1 cellular context compared by ENCODE assay signal in genomic region chr6:148311849-148312669, GRCh38.
TF ChIP-seq lines count a peak whose summit lies in the region.

No MANE protein-coding gene starts in this region.

TF ChIP-seq in K562, 482 proteins besides CTCF, POLR2A, EP300 and RAD21 (continued from another document and continues in another):
- TF ChIP-seq ZNF318 (IDR thresholded peaks at IDR 0.05; ENCODE audit: borderline replicate concordance in 1 of 2, low read depth in 1 of 2) (no peak), POLR2H (tag; IDR thresholded peaks at IDR 0.05; ENCODE audit: low read depth) (no peak), ZNF354B (CRISPR knock-in tag; IDR thresholded peaks at IDR 0.05) (no peak), ZNF316 (IDR thresholded peaks at IDR 0.05) (peak; percentile 57), PTTG1 (tag; IDR thresholded peaks at IDR 0.05; ENCODE audit: low read depth) (no peak), BRF1 (IDR thresholded peaks at IDR 0.05; ENCODE audit: borderline replicate concordance, extremely low read depth, insufficient read length) (no peak), ZBTB49 (CRISPR knock-in tag; IDR thresholded peaks at IDR 0.05; ENCODE audit: borderline replicate concordance) (no peak), ZNF12 (CRISPR knock-in tag; IDR thresholded peaks at IDR 0.05) (no peak), ILF3 (IDR thresholded peaks at IDR 0.05; ENCODE audit: borderline replicate concordance) (no peak), MAFF (IDR thresholded peaks at IDR 0.05; ENCODE audit: low read length) (no peak), ZNF436 (CRISPR knock-in tag; IDR thresholded peaks at IDR 0.05) (no peak), ETS2 (tag; IDR thresholded peaks at IDR 0.05; ENCODE audit: borderline replicate concordance, poor library complexity, severe bottlenecking) (no peak), BHLHE40 (IDR thresholded peaks at IDR 0.05; ENCODE audit: low read length) (no peak), ELF1 (tag; IDR thresholded peaks at IDR 0.05) (no peak), THAP7 (CRISPR knock-in tag; IDR thresholded peaks at IDR 0.05) (no peak), GABPA (tag; conservative IDR thresholded peaks at IDR 0.05; ENCODE audit: low read depth) (no peak), BRD4 (IDR thresholded peaks at IDR 0.05) (no peak), C11orf30 (IDR thresholded peaks at IDR 0.05; ENCODE audit: low read depth) (peak; percentile 41; the same call in 1 of the 2 replicates), PRMT5 (CRISPR knock-in tag; IDR thresholded peaks at IDR 0.05) (no peak), PRDM10 (IDR thresholded peaks at IDR 0.05; ENCODE audit: partially characterized antibody) (no peak), NFYB (IDR thresholded peaks at IDR 0.05; ENCODE audit: extremely low read depth, insufficient read length) (no peak), MEIS2 (IDR thresholded peaks at IDR 0.05; ENCODE audit: partially characterized antibody) (peak; percentile 81), BRCA1 (IDR thresholded peaks at IDR 0.05) (no peak), BRCA1 (CRISPR knock-in tag; IDR thresholded peaks at IDR 0.05) (no peak), POLR2AphosphoS2 (IDR thresholded peaks at IDR 0.05; ENCODE audit: low read length) (no peak), ZKSCAN1 (IDR thresholded peaks at IDR 0.05; ENCODE audit: low read depth, low read length) (no peak), NONO (IDR thresholded peaks at IDR 0.05; ENCODE audit: low read depth in 2 of 2, low read length in 1 of 2) (no peak), MEF2D (tag; conservative IDR thresholded peaks at IDR 0.05; ENCODE audit: low read depth) (no peak), ZNF274 (IDR thresholded peaks at IDR 0.05; ENCODE audit: borderline replicate concordance, low read depth, low read length) (no peak), NFRKB (IDR thresholded peaks at IDR 0.05; ENCODE audit: low read depth) (no peak), EZH2 (IDR thresholded peaks at IDR 0.05; ENCODE audit: borderline replicate concordance, low read depth, low read length) (no peak), TEAD4 (IDR thresholded peaks at IDR 0.05; ENCODE audit: low read length) (no peak), TEAD4 (CRISPR knock-in tag; IDR thresholded peaks at IDR 0.05; ENCODE audit: borderline replicate concordance) (no peak), ZC3H8 (IDR thresholded peaks at IDR 0.05) (no peak), CBX3 (IDR thresholded peaks at IDR 0.05; ENCODE audit: borderline replicate concordance in 1 of 2, low read length in 2 of 2) (no peak), NFXL1 (CRISPR knock-in tag; IDR thresholded peaks at IDR 0.05) (no peak), ZBTB2 (IDR thresholded peaks at IDR 0.05) (no peak), MYBL2 (IDR thresholded peaks at IDR 0.05; ENCODE audit: low read depth) (no peak), MYBL2 (CRISPR knock-in tag; IDR thresholded peaks at IDR 0.05; ENCODE audit: borderline replicate concordance) (no peak), SMARCB1 (IDR thresholded peaks at IDR 0.05; ENCODE audit: insufficient read length, low read depth) (no peak), NFATC3 (IDR thresholded peaks at IDR 0.05) (no peak)
